8 cellular contexts compared by ENCODE assay signal in the genomic region with DNA sequence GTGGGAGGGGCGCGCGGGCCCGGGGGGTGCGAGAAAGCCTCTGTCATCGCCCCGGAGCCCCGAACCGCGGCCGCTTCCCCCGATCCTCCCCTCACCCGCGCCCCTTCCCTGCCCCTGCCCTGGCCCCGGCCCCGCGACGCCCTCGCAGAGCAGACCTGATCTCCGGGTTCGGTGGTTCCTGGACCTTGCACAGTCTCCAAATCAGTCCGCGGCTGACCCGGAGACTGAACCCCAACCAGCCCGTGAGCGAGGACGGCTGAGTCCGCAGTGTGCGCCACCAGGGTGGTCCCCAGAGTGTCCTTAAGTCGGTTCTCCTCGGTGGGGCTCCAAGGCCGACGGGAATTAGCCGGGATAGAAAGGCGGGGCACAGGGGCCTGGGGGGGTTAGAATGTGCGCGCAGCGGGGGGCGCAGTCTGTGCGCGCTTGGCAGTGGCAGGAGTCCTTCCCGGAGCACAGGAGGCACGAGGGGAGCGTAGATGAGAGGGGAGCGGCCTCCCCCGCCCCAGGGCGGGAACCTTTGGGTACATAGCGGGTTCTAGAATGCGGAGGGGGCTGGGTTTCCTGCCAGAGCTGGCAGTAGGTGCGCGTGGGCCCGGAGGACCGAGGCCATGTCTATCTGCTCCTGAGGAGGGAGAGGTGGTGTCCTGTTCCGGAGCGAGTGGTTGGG. TPM values are rescaled to one million over a fixed set of nuclear protein-coding genes. Genes with fewer than 3 reads are reported as not detected.
DNase-seq lines count a peak whose midpoint lies in the region; ATAC-seq and TF ChIP-seq lines count a peak whose summit lies in the region.

No MANE protein-coding gene starts in this region.

- ATAC-seq in GM19452 (IDR thresholded peaks at IDR 0.05; ENCODE audit: unreplicated experiment) (peak; percentile 25), right lobe of liver (peak in 3 of 4 donors; percentile 15 to 33 (median 18)), GM18861 (IDR thresholded peaks at IDR 0.05; ENCODE audit: unreplicated experiment) (no peak)

- peaks cover 0 to 26% (median 14%) of the 10 kb centered on the region in 11 experiments; a peak in 16 of 22 replicates for H3K36me3 ChIP-seq in BLaER1 treated with 17β-estradiol and CSF1 and Interleukin-3, amounts not matched to agents 10 nM and 100 nM
- H3K36me3 ChIP-seq in right lobe of liver, result no peaks in the 10 kb centered on the region
- peaks cover 0 to 13% (median 6%) of the 10 kb centered on the region in 5 donors for H3K36me3 ChIP-seq in subcutaneous abdominal adipose tissue (ENCODE audit: control insufficient read depth in 5 of 5, insufficient read depth in 5 of 5, low read length in 5 of 5)

- peak overlapping the region; percentile 40 to 84 (median 75); a peak in 21 of 22 replicates for H3K27ac ChIP-seq in BLaER1 treated with 17β-estradiol and CSF1 and Interleukin-3, amounts not matched to agents 10 nM and 100 nM
- H3K27ac ChIP-seq in caudate nucleus (ENCODE audit: low read depth, low read length) (peak overlapping the region; percentile 62), right lobe of liver (peak overlapping the region; percentile 45 to 60 (median 60)), subcutaneous abdominal adipose tissue (ENCODE audit: low read depth, low read length) (peak overlapping the region; percentile 69)

- WGBS in right lobe of liver (ENCODE audit: insufficient coverage, low coverage, low lambda C conversion rate, missing lambda C conversion rate), result 20% methylated on average over 8 of the region's 55 CpGs

- TF ChIP-seq CTCF in right lobe of liver (IDR thresholded peaks at IDR 0.05), result no peak

- H3K4me2 ChIP-seq in BLaER1 treated with 17β-estradiol and CSF1 and Interleukin-3, amounts not matched to agents 10 nM and 100 nM, result peak overlapping the region; percentile 82 to 99 (median 96)

- intact Hi-C loops in right lobe of liver (cut with DNase I), result no loop called here

- peaks cover 0 to 19% (median under 1%) of the 10 kb centered on the region in 11 experiments; a peak in 6 of 22 replicates for H4K20me1 ChIP-seq in BLaER1 treated with 17β-estradiol and CSF1 and Interleukin-3, amounts not matched to agents 10 nM and 100 nM

- DNase-seq in caudate nucleus (lab: John Stamatoyannopoulos, UW), result no peak
- DNase-seq in right lobe of liver, result peak; percentile 29 to 64 (median 59)
- no peak for DNase-seq in NCI-H2107 (lab: John Stamatoyannopoulos, UW)

- no peak for TF ChIP-seq POLR2A in right lobe of liver (IDR thresholded peaks at IDR 0.05)

- H3K4me3 ChIP-seq in BLaER1 treated with 17β-estradiol and CSF1 and Interleukin-3, amounts not matched to agents 10 nM and 100 nM, result peak overlapping the region; percentile 75 to 92 (median 84)
- H3K4me3 ChIP-seq in right lobe of liver, result peak overlapping the region; percentile 53 to 86 (median 73)
- H3K4me3 ChIP-seq in subcutaneous abdominal adipose tissue (ENCODE audit: low read depth in 1 of 5, low read length in 5 of 5), result peak overlapping the region; percentile 42 to 75 (median 72)

- H3K27me3 ChIP-seq in BLaER1 treated with 17β-estradiol and CSF1 and Interleukin-3, amounts not matched to agents 10 nM and 100 nM, result no peaks in the 10 kb centered on the region
- H3K27me3 ChIP-seq in right lobe of liver, result no peaks in the 10 kb centered on the region
- no peaks in the 10 kb centered on the region for H3K27me3 ChIP-seq in subcutaneous abdominal adipose tissue (ENCODE audit: control insufficient read depth in 5 of 5, insufficient read depth in 4 of 5, low read length in 5 of 5)

- H3K4me1 ChIP-seq in BLaER1 treated with 17β-estradiol and CSF1 and Interleukin-3, amounts not matched to agents 10 nM and 100 nM, result peaks cover 15 to 55% (median 46%) of the 10 kb centered on the region in 10 experiments
- no peaks in the 10 kb centered on the region for H3K4me1 ChIP-seq in right lobe of liver
- peaks cover 1 to 22% (median 19%) of the 10 kb centered on the region in 5 donors for H3K4me1 ChIP-seq in subcutaneous abdominal adipose tissue (ENCODE audit: control insufficient read depth in 5 of 5, insufficient read depth in 5 of 5, low read length in 5 of 5)

- no peaks in the 10 kb centered on the region for H3K9me3 ChIP-seq in BLaER1 treated with 17β-estradiol and CSF1 and Interleukin-3, amounts not matched to agents 10 nM and 100 nM (replicated peaks in 1 of 11)
- H3K9me3 ChIP-seq in right lobe of liver, result no peaks in the 10 kb centered on the region
- H3K9me3 ChIP-seq in subcutaneous abdominal adipose tissue (ENCODE audit: control insufficient read depth in 5 of 5, low read length in 5 of 5), result no peaks in the 10 kb centered on the region

- peak overlapping the region; percentile 74 to 88 (median 86) for H3K9ac ChIP-seq in BLaER1 treated with 17β-estradiol and CSF1 and Interleukin-3, amounts not matched to agents 10 nM and 100 nM
- H3K9ac ChIP-seq in subcutaneous abdominal adipose tissue (ENCODE audit: low read length in 5 of 5), result peak overlapping the region in 4 of 5 donors; percentile 58 to 76 (median 67)

TF ChIP-seq in PFSK-1, 5 proteins besides CTCF, POLR2A, EP300 and RAD21:
- TF ChIP-seq FOXP2 (optimal IDR thresholded peaks at IDR 0.05; ENCODE audit: borderline replicate concordance, extremely low read depth, extremely low read length, insufficient read depth) (peak; percentile 16), POLR2AphosphoS5 (IDR thresholded peaks at IDR 0.05; ENCODE audit: low read depth, low read length) (no peak)

RNA-seq across cellular contexts. Expression of a gene that starts 0.8 kb away (rescaled TPM):
- 38.1 TPM for polyA plus RNA-seq in PFSK-1 (2012; ENCODE audit: insufficient read length, low read depth)
- 1 to 10 TPM in 5 of 6 experiments, under 1 TPM in 1; 0.81 to 4.9 (median 2.4) TPM for total RNA-seq in right lobe of liver

RNA-seq across cellular contexts. Expression of a gene that starts 14.1 kb away (rescaled TPM):
- polyA plus RNA-seq in PFSK-1 (2012; ENCODE audit: insufficient read length, low read depth), result 343 TPM
- total RNA-seq in right lobe of liver, result 100 to 1,000 TPM in 2 of 6 experiments, 10 to 100 TPM in 4; 57.4 to 110 (median 82.6) TPM

RNA-seq across cellular contexts. Expression of a gene that starts 20.8 kb away (rescaled TPM):
- polyA plus RNA-seq in PFSK-1 (2012; ENCODE audit: insufficient read length, low read depth), result 31.4 TPM
- total RNA-seq in right lobe of liver, result 10 to 100 TPM; 14.1 to 46.1 (median 22.7) TPM

RNA-seq across cellular contexts. Expression of a gene that starts 46.4 kb away (rescaled TPM):
- polyA plus RNA-seq in PFSK-1 (2012; ENCODE audit: insufficient read length, low read depth), result 66.4 TPM
- total RNA-seq in right lobe of liver, result 10 to 100 TPM; 11.8 to 23.9 (median 18.8) TPM

Comparison
In these comparisons a context has a peak if more than half of its experiments do, and no peak if none do; other contexts are left out.
1. DNase-seq: peak in right lobe of liver (3 of 3); none in caudate nucleus (0 of 61) and NCI-H2107 (single experiment).
2. Peak in every context shown above with its lines, with median percentiles within 50 percentile points of each other: H3K27ac ChIP-seq and H3K4me3 ChIP-seq.